ENCODE assay signal across 9 cellular contexts in the genomic region with DNA sequence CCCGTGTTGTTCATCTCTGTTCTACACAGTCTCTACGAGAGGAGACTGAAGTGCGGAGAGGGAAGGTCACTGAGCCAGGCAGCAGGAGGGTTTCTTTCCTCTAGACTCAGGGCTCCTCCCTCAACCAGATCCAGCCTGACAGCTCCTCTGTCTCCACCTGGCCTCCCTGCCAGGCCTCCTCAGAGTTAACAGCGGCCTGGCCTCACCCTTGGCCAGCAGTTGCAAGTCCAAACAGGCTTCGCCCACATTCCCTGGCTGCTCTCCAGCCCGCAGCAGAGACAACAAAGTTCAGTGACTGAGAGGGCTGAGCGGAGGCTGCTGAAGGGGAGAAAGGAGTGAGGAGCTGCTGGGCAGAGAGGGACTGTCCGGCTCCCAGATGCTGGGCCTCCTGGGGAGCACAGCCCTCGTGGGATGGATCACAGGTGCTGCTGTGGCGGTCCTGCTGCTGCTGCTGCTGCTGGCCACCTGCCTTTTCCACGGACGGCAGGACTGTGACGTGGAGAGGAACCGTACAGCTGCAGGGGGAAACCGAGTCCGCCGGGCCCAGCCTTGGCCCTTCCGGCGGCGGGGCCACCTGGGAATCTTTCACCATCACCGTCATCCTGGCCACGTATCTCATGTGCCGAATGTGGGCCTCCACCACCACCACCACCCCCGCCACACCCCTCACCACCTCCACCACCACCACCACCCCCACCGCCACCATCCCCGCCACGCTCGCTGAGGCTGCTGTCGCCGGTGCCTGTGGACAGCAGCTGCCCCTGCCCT. TPM values are rescaled to one million over a fixed set of nuclear protein-coding genes. Genes with fewer than 3 reads are reported as not detected.
DNase-seq lines count a peak whose midpoint lies in the region; ATAC-seq and TF ChIP-seq lines count a peak whose summit lies in the region.
"Had no signal": no experiment of that assay in that cellular context is flagged by ENCODE, and none has a peak within 500 bp of the region (broad histone marks: within the 10 kb centered on the region; RNA-seq: fewer than 3 reads in every experiment).

A gene (plus strand): TSS at position 291 of the 768 bp plus-strand sequence. CDS start 86 bp downstream, at position 377.

- H3K27me3 ChIP-seq in colonic mucosa (no peaks in the 10 kb centered on the region), H7 (ENCODE audit: control insufficient read depth, insufficient read depth, low read length) (no peaks in the 10 kb centered on the region)

- ATAC-seq in HG03571 (IDR thresholded peaks at IDR 0.05; ENCODE audit: unreplicated experiment) (no peak), HG02981 (IDR thresholded peaks at IDR 0.05; ENCODE audit: unreplicated experiment) (no peak)

- DNase-seq in NCI-H2196 treated with DMSO at 0.1 percent for 48 hours (lab: John Stamatoyannopoulos, UW; ENCODE audit: unreplicated experiment) (peak; percentile 93), colonic mucosa (peak; percentile 96), lung microvascular endothelial cell (ENCODE audit: low read depth in 2 of 2) (peak; percentile 80 to 89), H7 (no peak)
- DNase-seq: activated naive CD8-positive, alpha-beta T cell treated with anti-CD3 and anti-CD28 coated beads, Interleukin-2, amount 10 ng/mL, durations not matched to agents 7 days and 5 days had no signal

- no peak for TF ChIP-seq CTCF in C4-2B (conservative IDR thresholded peaks at IDR 0.05)
- no peak for TF ChIP-seq CTCF in colonic mucosa (IDR thresholded peaks at IDR 0.05)

- no peaks in the 10 kb centered on the region for H3K36me3 ChIP-seq in colonic mucosa
- no peaks in the 10 kb centered on the region for H3K36me3 ChIP-seq in urinary bladder (ENCODE audit: insufficient read depth)
- no peaks in the 10 kb centered on the region for H3K36me3 ChIP-seq in H7 (replicated peaks; ENCODE audit: control insufficient read depth, insufficient read depth, low read length)

- peak within 1 kb of the TSS; percentile 10 for H3K4me3 ChIP-seq in colonic mucosa
- H3K4me3 ChIP-seq in urinary bladder (ENCODE audit: low read depth, low read length), result no peak within 1 kb of the TSS
- H3K4me3 ChIP-seq in H7 (ENCODE audit: insufficient read depth, low read depth, low read length), result no peak within 1 kb of the TSS

- no peaks in the 10 kb centered on the region for H3K9me3 ChIP-seq in colonic mucosa

- H3K9ac ChIP-seq in colonic mucosa (ENCODE audit: low read depth in 2 of 2, low read length in 2 of 2), result peak within 1 kb of the TSS; percentile 75 to 87

- peak within 1 kb of the TSS; percentile 29 for H3K27ac ChIP-seq in C4-2B
- peak within 1 kb of the TSS; percentile 94 for H3K27ac ChIP-seq in colonic mucosa
- peak within 1 kb of the TSS; percentile 85 for H3K27ac ChIP-seq in urinary bladder (ENCODE audit: low read depth)

- 48% methylated on average over 30 of the region's 30 CpGs for WGBS in urinary bladder

- intact Hi-C loops in colonic mucosa (cut with DNase I), result no loop called here

- peaks cover 50% of the 10 kb centered on the region for H3K4me1 ChIP-seq in colonic mucosa
- H3K4me1 ChIP-seq in urinary bladder (ENCODE audit: insufficient read depth), result peaks cover 3% of the 10 kb centered on the region

RNA-seq across cellular contexts. Expression of the gene that starts here (rescaled TPM):
- total RNA-seq in colonic mucosa (10 to 100 TPM; 43.1 to 65.0 TPM), lung microvascular endothelial cell (1.8 and 4.1 TPM in 2 replicates), urinary bladder (0.42 TPM)
- polyA plus RNA-seq in urinary bladder, result 15.8 TPM
- total RNA-seq in H7 (2014; rRNA removed; shearing (Covaris generic)), result 0.21 TPM in 1 of 2 replicates, not detected in the other
- total RNA-seq: activated naive CD8-positive, alpha-beta T cell treated with anti-CD3 and anti-CD28 coated beads, Interleukin-2, amount 10 ng/mL, durations not matched to agents 7 days and 5 days had no signal

Comparison
In these comparisons a context has a peak if more than half of its experiments do, and no peak if none do; other contexts are left out.
1. H3K27ac ChIP-seq: peak in every context shown above with its lines; median percentile 94 in colonic mucosa; 85 in urinary bladder; 29 in C4-2B.